12 cellular contexts compared by ENCODE assay signal in genomic region chr3:131072099-131072559, GRCh38. TPM values are rescaled to one million over a fixed set of nuclear protein-coding genes. Genes with fewer than 3 reads are reported as not detected.
DNase-seq lines count a peak whose midpoint lies in the region; ATAC-seq and TF ChIP-seq lines count a peak whose summit lies in the region.
"Had no signal": no experiment of that assay in that cellular context is flagged by ENCODE, and none has a peak within 500 bp of the region (broad histone marks: within the 10 kb centered on the region; RNA-seq: fewer than 3 reads in every experiment).

No MANE protein-coding gene starts in this region.

- H2AFZ ChIP-seq in SK-N-SH (ENCODE audit: low read depth) (peak overlapping the region; percentile 84), fibroblast of lung (ENCODE audit: low read length) (peak overlapping the region; percentile 23)

- intact Hi-C loops in heart right ventricle (cut with DNase I) (no loop called here), cardiac septum (cut with DNase I) (loop anchor here (10.0 kb wide), 1 partner anchor 313 kb away; the partner anchor contains the start of gene NUDT16)

- TF ChIP-seq RAD21 in SK-N-SH (IDR thresholded peaks at IDR 0.05; ENCODE audit: low read length), result no peak

- CTCF ChIA-PET in SK-N-SH (lab: Yijun Ruan, JAX), result no interaction called here

- H3K4me3 ChIP-seq in heart right ventricle (no peak overlapping the region), SK-N-SH (ENCODE audit: low read depth in 2 of 2, low read length in 1 of 2) (no peak overlapping the region), fibroblast of lung (replicated peaks in 1 of 4; ENCODE audit: control extremely low read depth in 1 of 4, insufficient read depth in 1 of 4, low read depth in 3 of 4, low read length in 4 of 4) (no peak overlapping the region), suprapubic skin (no peak overlapping the region)

- H3K27ac ChIP-seq in heart right ventricle (peak overlapping the region in 7 of 10 donors; percentile 23 to 63 (median 46)), SK-N-SH (ENCODE audit: low read depth in 2 of 2, low read length in 1 of 2) (peak overlapping the region in 1 of 2 experiments; percentile 82; a peak in 2 of 4 replicates), fibroblast of lung (ENCODE audit: insufficient read depth, low read length) (no peak overlapping the region), suprapubic skin (peak overlapping the region; percentile 51)

- no peak for DNase-seq in heart right ventricle
- DNase-seq in cardiac septum (ENCODE audit: low spot score), result no peak
- no peak for DNase-seq in SK-N-SH
- peak in 1 of 2 donors; percentile 25 for DNase-seq in fibroblast of lung (ENCODE audit: low read depth in 2 of 2)
- no peak for DNase-seq in suprapubic skin (ENCODE audit: low spot score in 2 of 2)
- no peak for DNase-seq in NCI-H2227 treated with DMSO at 0.1 percent for 48 hours (lab: John Stamatoyannopoulos, UW)
- DNase-seq: activated B cell treated with CpG ODN at 0.5 μM for 24 hours; activated T-cell treated with anti-CD3 and anti-CD28 coated beads, Interleukin-2, amount 50 U/mL, for 24 hours; anterior cingulate cortex had no signal

- H3K27me3 ChIP-seq in heart right ventricle (no peaks in the 10 kb centered on the region), SK-N-SH (ENCODE audit: insufficient read depth) (no peaks in the 10 kb centered on the region), fibroblast of lung (ENCODE audit: control insufficient read depth, insufficient read depth, low read length) (no peaks in the 10 kb centered on the region), suprapubic skin (no peaks in the 10 kb centered on the region)

- peaks cover 0 to 43% (median 25%) of the 10 kb centered on the region in 9 donors for H3K4me1 ChIP-seq in heart right ventricle
- H3K4me1 ChIP-seq in SK-N-SH (ENCODE audit: control insufficient read depth in 1 of 2, insufficient read depth in 2 of 2, low read depth in 1 of 2, low read length in 1 of 2), result peaks cover 7 to 8% of the 10 kb centered on the region in 2 experiments; a peak in 2 of 4 replicates
- peaks cover 2% of the 10 kb centered on the region for H3K4me1 ChIP-seq in fibroblast of lung (ENCODE audit: control insufficient read depth, extremely low read depth, insufficient read depth, low read length)
- H3K4me1 ChIP-seq in suprapubic skin, result no peaks in the 10 kb centered on the region

- H3K36me3 ChIP-seq in heart right ventricle (no peaks in the 10 kb centered on the region), SK-N-SH (replicated peaks in 1 of 2; ENCODE audit: control insufficient read depth in 1 of 2, insufficient read depth in 2 of 2, low read length in 1 of 2) (no peaks in the 10 kb centered on the region), fibroblast of lung (ENCODE audit: control insufficient read depth, insufficient read depth, low read length) (no peaks in the 10 kb centered on the region), suprapubic skin (no peaks in the 10 kb centered on the region)

- TF ChIP-seq CTCF in heart right ventricle (IDR thresholded peaks at IDR 0.05) (no peak), SK-N-SH (IDR thresholded peaks at IDR 0.05) (no peak), fibroblast of lung (conservative IDR thresholded peaks at IDR 0.05 in 1 of 2, IDR thresholded peaks at IDR 0.05 in 1 of 2; ENCODE audit: low read depth in 1 of 2, low read length in 2 of 2) (no peak), suprapubic skin (IDR thresholded peaks at IDR 0.05) (no peak)

- no peaks in the 10 kb centered on the region for H3K9me3 ChIP-seq in heart right ventricle
- no peaks in the 10 kb centered on the region for H3K9me3 ChIP-seq in SK-N-SH
- no peaks in the 10 kb centered on the region for H3K9me3 ChIP-seq in fibroblast of lung (ENCODE audit: control insufficient read depth, insufficient read depth, low read depth, low read length)
- no peaks in the 10 kb centered on the region for H3K9me3 ChIP-seq in suprapubic skin

- no peak for TF ChIP-seq POLR2A in suprapubic skin (IDR thresholded peaks at IDR 0.05)

- POLR2A ChIA-PET in SK-N-SH (lab: Yijun Ruan, JAX), result no interaction called here

- H3K9ac ChIP-seq in SK-N-SH (no peak overlapping the region; the same call in 1 of the 2 replicates), fibroblast of lung (ENCODE audit: insufficient read depth, low read length) (no peak overlapping the region)

- TF ChIP-seq EP300 in SK-N-SH (IDR thresholded peaks at IDR 0.05; ENCODE audit: borderline replicate concordance in 1 of 2, low read depth in 1 of 2, low read length in 1 of 2) (0 out of 4 replicates have a peak, but pooled peaks of 1 of the 2 experiments have one; percentile 8), suprapubic skin (IDR thresholded peaks at IDR 0.05) (no peak)

- H3K79me2 ChIP-seq in SK-N-SH (ENCODE audit: insufficient read depth) (no peaks in the 10 kb centered on the region), fibroblast of lung (ENCODE audit: control insufficient read depth, insufficient read depth, low read length) (no peaks in the 10 kb centered on the region)

- H4K20me1 ChIP-seq in SK-N-SH (ENCODE audit: insufficient read depth), result no peaks in the 10 kb centered on the region
- no peaks in the 10 kb centered on the region for H4K20me1 ChIP-seq in fibroblast of lung (ENCODE audit: control insufficient read depth, extremely low read depth, insufficient read depth, low read length)

- ATAC-seq in heart right ventricle, result peak in 1 of 8 donors; percentile 57
- ATAC-seq in HG03432 (IDR thresholded peaks at IDR 0.05; ENCODE audit: unreplicated experiment), result no peak
- ATAC-seq in GM21360 (IDR thresholded peaks at IDR 0.05; ENCODE audit: unreplicated experiment), result no peak
- ATAC-seq: HepG2 had no signal

- H3K4me2 ChIP-seq in SK-N-SH, result no peak overlapping the region
- no peak overlapping the region for H3K4me2 ChIP-seq in fibroblast of lung (ENCODE audit: extremely low read depth, insufficient read depth, low read length)

- H3F3A ChIP-seq in SK-N-SH (replicated peaks; ENCODE audit: insufficient read depth), result peaks cover 5% of the 10 kb centered on the region

- no peaks in the 10 kb centered on the region for H3K9me2 ChIP-seq in SK-N-SH

- 52 to 67% methylated on average over 2 of the region's 2 CpGs for WGBS in heart right ventricle, 2 donors
- WGBS in SK-N-SH (ENCODE audit: low lambda C conversion rate), result 48% methylated on average over 2 of the region's 2 CpGs
- 60% methylated on average over 2 of the region's 2 CpGs for WGBS in suprapubic skin

TF ChIP-seq in SK-N-SH, 30 proteins besides CTCF, POLR2A, EP300 and RAD21:
- TF ChIP-seq TCF12 (IDR thresholded peaks at IDR 0.05) (peak; percentile 27; the same call in 1 of the 2 replicates), TAF1 (IDR thresholded peaks at IDR 0.05; ENCODE audit: borderline replicate concordance, low read depth, low read length) (no peak), SIN3A (IDR thresholded peaks at IDR 0.05; ENCODE audit: borderline replicate concordance, low read depth, low read length) (no peak), RXRA (IDR thresholded peaks at IDR 0.05; ENCODE audit: borderline replicate concordance, low read depth) (no peak), RCOR1 (IDR thresholded peaks at IDR 0.05; ENCODE audit: low read length) (no peak), CHD2 (IDR thresholded peaks at IDR 0.05; ENCODE audit: low read length, partially characterized antibody) (no peak), GABPA (IDR thresholded peaks at IDR 0.05; ENCODE audit: low read depth) (no peak), JUND (IDR thresholded peaks at IDR 0.05) (0 out of 2 replicates have a peak, but pooled peaks have one; percentile 2), POLR2AphosphoS5 (IDR thresholded peaks at IDR 0.05; ENCODE audit: low read depth, low read length) (no peak), SMC3 (IDR thresholded peaks at IDR 0.05; ENCODE audit: low read depth, low read length) (no peak), FOXM1 (IDR thresholded peaks at IDR 0.05; ENCODE audit: low read depth) (no peak)
- TF ChIP-seq, protein P1, sequence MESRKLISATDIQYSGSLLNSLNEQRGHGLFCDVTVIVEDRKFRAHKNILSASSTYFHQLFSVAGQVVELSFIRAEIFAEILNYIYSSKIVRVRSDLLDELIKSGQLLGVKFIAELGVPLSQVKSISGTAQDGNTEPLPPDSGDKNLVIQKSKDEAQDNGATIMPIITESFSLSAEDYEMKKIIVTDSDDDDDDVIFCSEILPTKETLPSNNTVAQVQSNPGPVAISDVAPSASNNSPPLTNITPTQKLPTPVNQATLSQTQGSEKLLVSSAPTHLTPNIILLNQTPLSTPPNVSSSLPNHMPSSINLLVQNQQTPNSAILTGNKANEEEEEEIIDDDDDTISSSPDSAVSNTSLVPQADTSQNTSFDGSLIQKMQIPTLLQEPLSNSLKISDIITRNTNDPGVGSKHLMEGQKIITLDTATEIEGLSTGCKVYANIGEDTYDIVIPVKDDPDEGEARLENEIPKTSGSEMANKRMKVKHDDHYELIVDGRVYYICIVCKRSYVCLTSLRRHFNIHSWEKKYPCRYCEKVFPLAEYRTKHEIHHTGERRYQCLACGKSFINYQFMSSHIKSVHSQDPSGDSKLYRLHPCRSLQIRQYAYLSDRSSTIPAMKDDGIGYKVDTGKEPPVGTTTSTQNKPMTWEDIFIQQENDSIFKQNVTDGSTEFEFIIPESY (IDR thresholded peaks at IDR 0.05; ENCODE audit: borderline replicate concordance, low read depth), result no peak
TF ChIP-seq in SK-N-SH: peak in this region for 2.

RNA-seq across cellular contexts. Expression of gene NEK11, which starts 45.5 kb away (rescaled TPM):
- total RNA-seq in heart right ventricle, result 1 to 10 TPM; 1.3 to 3.7 (median 2.1) TPM
- 1 to 10 TPM in 1 of 2 donors, under 1 TPM in 1; 0.88 to 1.0 TPM for polyA plus RNA-seq in heart right ventricle
- 2.8 TPM for total RNA-seq in cardiac septum
- polyA plus RNA-seq in SK-N-SH (2012; rRNA removed), result 4.7 and 6.3 TPM in 2 replicates
- polyA plus RNA-seq in SK-N-SH (2012; cell fraction: cytosol; rRNA removed), result 6.1 and 7.1 TPM in 2 replicates
- 7.0 and 11.9 TPM in 2 replicates for polyA plus RNA-seq in SK-N-SH (2012; cell fraction: nucleus; rRNA removed)
- total RNA-seq in fibroblast of lung, result 13.0 and 14.4 TPM in 2 replicates
- polyA plus RNA-seq in fibroblast of lung, result 3.3 and 4.3 TPM in 2 replicates
- polyA plus RNA-seq in fibroblast of lung (2012), result 2.5 and 2.8 TPM in 2 replicates
- 0.48 and 1.6 TPM in 2 replicates for polyA minus RNA-seq in fibroblast of lung (ENCODE audit: low replicate concordance)
- 10 to 100 TPM in 1 of 4 donors, 1 to 10 TPM in 3; 4.2 to 11.0 (median 7.5) TPM for total RNA-seq in suprapubic skin

RNA-seq across cellular contexts. Expression of gene ASTE1, which starts 45.5 kb away (rescaled TPM):
- total RNA-seq in heart right ventricle, result 1 to 10 TPM; 1.5 to 4.5 (median 3.5) TPM
- polyA plus RNA-seq in heart right ventricle, result 1 to 10 TPM; 2.1 TPM
- total RNA-seq in cardiac septum, result 3.2 TPM
- 3.5 and 4.4 TPM in 2 replicates for polyA plus RNA-seq in SK-N-SH (2012; rRNA removed)
- 3.7 and 3.8 TPM in 2 replicates for polyA plus RNA-seq in SK-N-SH (2012; cell fraction: cytosol; rRNA removed)
- 3.2 and 5.8 TPM in 2 replicates for polyA plus RNA-seq in SK-N-SH (2012; cell fraction: nucleus; rRNA removed)
- total RNA-seq in fibroblast of lung, result 6.6 and 8.7 TPM in 2 replicates
- polyA plus RNA-seq in fibroblast of lung, result 5.8 and 6.3 TPM in 2 replicates
- 3.3 and 3.6 TPM in 2 replicates for polyA plus RNA-seq in fibroblast of lung (2012)
- 1.3 and 4.5 TPM in 2 replicates for polyA minus RNA-seq in fibroblast of lung (ENCODE audit: low replicate concordance)
- 1 to 10 TPM; 2.4 to 8.2 (median 5.6) TPM for total RNA-seq in suprapubic skin
